Comparison of ENCODE assay signal across 8 cellular contexts in genomic region chr19:47232422-47233211, GRCh38. TPM values are rescaled to one million over a fixed set of nuclear protein-coding genes. Genes with fewer than 3 reads are reported as not detected.
DNase-seq lines count a peak whose midpoint lies in the region; ATAC-seq and TF ChIP-seq lines count a peak whose summit lies in the region.

No MANE protein-coding gene starts in this region.

- no peaks in the 10 kb centered on the region for H3K36me3 Mint-ChIP-seq in mesothelial cell of epicardium

- no peaks in the 10 kb centered on the region for H3K9me3 Mint-ChIP-seq in mesothelial cell of epicardium

- peak; percentile 85 for DNase-seq in EH (ENCODE audit: low read depth)
- DNase-seq in M059J (ENCODE audit: low read depth), result peak; percentile 86
- DNase-seq in astrocyte of the hippocampus (ENCODE audit: low read depth, low spot score), result peak; percentile 61
- DNase-seq in mesothelial cell of epicardium (ENCODE audit: low spot score in 2 of 2, unreplicated experiment in 2 of 2), result no peak
- no peak for DNase-seq in HuH-7.5 (ENCODE audit: low spot score)
- no peak for DNase-seq in NCI-H748 treated with DMSO at 0.1 percent for 48 hours (lab: John Stamatoyannopoulos, UW)

- no peak for TF ChIP-seq CTCF in mesothelial cell of epicardium (IDR thresholded peaks at IDR 0.05; ENCODE audit: unreplicated experiment)

- peak overlapping the region; percentile 95 for H3K27ac Mint-ChIP-seq in mesothelial cell of epicardium

- peaks cover 17% of the 10 kb centered on the region for H3K4me1 Mint-ChIP-seq in mesothelial cell of epicardium

- H3K4me3 Mint-ChIP-seq in mesothelial cell of epicardium, result peak overlapping the region; percentile 64

- ATAC-seq in HG02981 (IDR thresholded peaks at IDR 0.05; ENCODE audit: unreplicated experiment) (no peak), GM19455 (IDR thresholded peaks at IDR 0.05; ENCODE audit: unreplicated experiment) (no peak)

- no peaks in the 10 kb centered on the region for H3K27me3 Mint-ChIP-seq in mesothelial cell of epicardium (ENCODE audit: low read depth)

RNA-seq across cellular contexts. Expression of gene BBC3, which starts 1.6 kb away (rescaled TPM):
- 1.9 and 5.0 TPM in 2 replicates for total RNA-seq in M059J (2014; rRNA removed; shearing (Covaris generic))
- 19.1 to 19.6 TPM (median 19.5 TPM) in 3 replicates for total RNA-seq in mesothelial cell of epicardium

RNA-seq across cellular contexts. Expression of gene CCDC9, which starts 23.7 kb away (rescaled TPM):
- total RNA-seq in M059J (2014; rRNA removed; shearing (Covaris generic)), result 2.1 and 6.0 TPM in 2 replicates
- total RNA-seq in mesothelial cell of epicardium, result 45.6 to 49.2 TPM (median 46.8 TPM) in 3 replicates

RNA-seq across cellular contexts. Expression of gene INAFM1, which starts 42.1 kb away (rescaled TPM):
- total RNA-seq in M059J (2014; rRNA removed; shearing (Covaris generic)), result 1.9 and 6.0 TPM in 2 replicates
- total RNA-seq in mesothelial cell of epicardium, result 24.4 to 25.1 TPM (median 24.6 TPM) in 3 replicates

Comparison
In these comparisons a context has a peak if more than half of its experiments do, and no peak if none do; other contexts are left out.
1. DNase-seq: peak in EH (single experiment), M059J (single experiment) and astrocyte of the hippocampus (single experiment); none in mesothelial cell of epicardium (0 of 2), HuH-7.5 (single experiment) and NCI-H748 treated with DMSO at 0.1 percent for 48 hours (single experiment).